Comparison of ENCODE assay signal across 8 cellular contexts in genomic region chr3:129413687-129414506, GRCh38. TPM values are rescaled to one million over a fixed set of nuclear protein-coding genes. Genes with fewer than 3 reads are reported as not detected.
A peak's percentile ranks its signal among the peaks of the same experiment; 100 is the strongest.
DNase-seq lines count a peak whose midpoint lies in the region; ATAC-seq lines count a peak whose summit lies in the region.

No MANE protein-coding gene starts in this region.

- intact Hi-C loops in activated CD4-positive, alpha-beta T cell treated with anti-CD3 and anti-CD28 coated beads, Interleukin-2, amount 10 ng/mL, durations not matched to agents 24 days and 14 days (cut with micrococcal nuclease): no loop called here

- peak overlapping the region; percentile 90 for H3K27ac ChIP-seq in mesodermal cell (ENCODE audit: low read depth, low read length, severe bottlenecking)

- H3K27ac Mint-ChIP-seq in activated CD4-positive, alpha-beta T cell treated with anti-CD3 and anti-CD28 coated beads, Interleukin-2, amount 10 ng/mL, durations not matched to agents 24 days and 14 days: no peak overlapping the region

- H3K27me3 Mint-ChIP-seq in activated CD4-positive, alpha-beta T cell treated with anti-CD3 and anti-CD28 coated beads, Interleukin-2, amount 10 ng/mL, durations not matched to agents 24 days and 14 days: peaks cover 4% of the 10 kb centered on the region

- DNase-seq in amniotic epithelial cell (ENCODE audit: low read depth) (peak; percentile 98), medulla oblongata (ENCODE audit: extremely low spot score) (no peak), activated gamma-delta T cell (lab: John Stamatoyannopoulos, UW) (no peak), NCI-H2081 (lab: John Stamatoyannopoulos, UW) (no peak)
- DNase-seq in activated CD4-positive, alpha-beta T cell treated with anti-CD3 and anti-CD28 coated beads, Interleukin-2, amount 10 ng/mL, durations not matched to agents 24 days and 14 days: no peak

- H3K4me1 ChIP-seq in mesodermal cell (ENCODE audit: control insufficient read depth, insufficient read depth, low read length, poor library complexity, severe bottlenecking): peaks cover 22% of the 10 kb centered on the region

- WGBS in mesodermal cell (ENCODE audit: insufficient coverage in 2 of 2), 2 experiments: 65 to 71% methylated on average over 2 of the region's 4 CpGs

- H3K4me3 ChIP-seq in mesodermal cell (ENCODE audit: extremely low read depth, insufficient read depth, low read length, poor library complexity, severe bottlenecking): no peak overlapping the region

- no peaks in the 10 kb centered on the region for H3K9me3 ChIP-seq in mesodermal cell (ENCODE audit: control insufficient read depth, low read length)

- no peaks in the 10 kb centered on the region for H3K9me3 Mint-ChIP-seq in activated CD4-positive, alpha-beta T cell treated with anti-CD3 and anti-CD28 coated beads, Interleukin-2, amount 10 ng/mL, durations not matched to agents 24 days and 14 days

- H3K4me1 Mint-ChIP-seq in activated CD4-positive, alpha-beta T cell treated with anti-CD3 and anti-CD28 coated beads, Interleukin-2, amount 10 ng/mL, durations not matched to agents 24 days and 14 days: no peaks in the 10 kb centered on the region

- no peak overlapping the region for H3K4me3 Mint-ChIP-seq in activated CD4-positive, alpha-beta T cell treated with anti-CD3 and anti-CD28 coated beads, Interleukin-2, amount 10 ng/mL, durations not matched to agents 24 days and 14 days

- H3K36me3 ChIP-seq in mesodermal cell (ENCODE audit: control insufficient read depth, insufficient read depth, low read length): no peaks in the 10 kb centered on the region

- H3K36me3 Mint-ChIP-seq in activated CD4-positive, alpha-beta T cell treated with anti-CD3 and anti-CD28 coated beads, Interleukin-2, amount 10 ng/mL, durations not matched to agents 24 days and 14 days (ENCODE audit: low read depth): no peaks in the 10 kb centered on the region

- ATAC-seq in GM18517 (IDR thresholded peaks at IDR 0.05; ENCODE audit: unreplicated experiment) (peak; percentile 65), HG02973 (IDR thresholded peaks at IDR 0.05; ENCODE audit: unreplicated experiment) (peak; percentile 92)

RNA-seq across cellular contexts. Expression of gene EFCAB12, which starts 14.5 kb away (rescaled TPM):
- 0.41 TPM for polyA plus RNA-seq in mesodermal cell (2013, experiment 1 of 2)
- 0.51 TPM for polyA plus RNA-seq in mesodermal cell (2013, experiment 2 of 2)
- total RNA-seq in activated CD4-positive, alpha-beta T cell treated with anti-CD3 and anti-CD28 coated beads, Interleukin-2, amount 10 ng/mL, durations not matched to agents 24 days and 14 days: 0.40 and 0.63 TPM in 2 replicates

RNA-seq across cellular contexts. Expression of gene MBD4, which starts 25.9 kb away (rescaled TPM):
- 33.6 TPM for polyA plus RNA-seq in mesodermal cell (2013, experiment 1 of 2)
- polyA plus RNA-seq in mesodermal cell (2013, experiment 2 of 2): 31.9 TPM
- 40.8 and 50.7 TPM in 2 replicates for total RNA-seq in activated CD4-positive, alpha-beta T cell treated with anti-CD3 and anti-CD28 coated beads, Interleukin-2, amount 10 ng/mL, durations not matched to agents 24 days and 14 days

RNA-seq across cellular contexts. Expression of gene IFT122, which starts 26.1 kb away (rescaled TPM):
- polyA plus RNA-seq in mesodermal cell (2013, experiment 1 of 2): 22.8 TPM
- polyA plus RNA-seq in mesodermal cell (2013, experiment 2 of 2): 18.8 TPM
- 12.3 and 13.7 TPM in 2 replicates for total RNA-seq in activated CD4-positive, alpha-beta T cell treated with anti-CD3 and anti-CD28 coated beads, Interleukin-2, amount 10 ng/mL, durations not matched to agents 24 days and 14 days
